23 cellular contexts compared by ENCODE assay signal in genomic region chr4:180650273-180650672, GRCh38.
DNase-seq lines count a peak whose midpoint lies in the region; ATAC-seq and TF ChIP-seq lines count a peak whose summit lies in the region.
"Had no signal": no experiment of that assay in that cellular context is flagged by ENCODE, and none has a peak within 500 bp of the region (broad histone marks: within the 10 kb centered on the region; RNA-seq: fewer than 3 reads in every experiment).

No MANE protein-coding gene starts in this region.

- ATAC-seq in GM19351 (IDR thresholded peaks at IDR 0.05; ENCODE audit: unreplicated experiment) (peak; percentile 56), HG02623 (IDR thresholded peaks at IDR 0.05; ENCODE audit: unreplicated experiment) (peak; percentile 77), HG03135 (IDR thresholded peaks at IDR 0.05; ENCODE audit: unreplicated experiment) (peak; percentile 60), HG02885 (IDR thresholded peaks at IDR 0.05; ENCODE audit: poor library complexity, unreplicated experiment) (no peak)
- ATAC-seq: activated CD8-positive, alpha-beta T cell treated with anti-CD3 and anti-CD28 coated beads, Interleukin-2, amount 10 ng/mL, durations not matched to agents 7 days and 5 days; activated naive CD4-positive, alpha-beta T cell treated with anti-CD3 and anti-CD28 coated beads, Interleukin-2, amount 50 U/mL, for 72 hours; body of pancreas; heart right ventricle; sciatic nerve had no signal

- no peak overlapping the region for H3K27ac ChIP-seq in vagina
- H3K27ac ChIP-seq: body of pancreas, heart right ventricle, SJSA1, tibial nerve had no signal

- DNase-seq in GM12865 (ENCODE audit: low read depth) (peak; percentile 66), vagina (ENCODE audit: extremely low spot score in 2 of 2) (no peak), glutamatergic neuron (no peak), NCI-H748 (lab: John Stamatoyannopoulos, UW; ENCODE audit: unreplicated experiment) (no peak)
- DNase-seq: 8988T; activated CD4-positive, CD25-positive, alpha-beta regulatory T cell; activated CD8-positive, alpha-beta T cell treated with anti-CD3 and anti-CD28 coated beads, Interleukin-2, amount 10 ng/mL, durations not matched to agents 7 days and 5 days; body of pancreas; H7; heart right ventricle; NCI-H1417; NCI-H748 treated with DMSO at 0.1 percent for 48 hours; stimulated activated naive CD4-positive, alpha-beta T cell treated with Interleukin-2 at 50 U/mL for 16 hours had no signal

- H3K4me3 Mint-ChIP-seq in glutamatergic neuron (ENCODE audit: unreplicated experiment), result no peak overlapping the region
- H3K4me3 Mint-ChIP-seq: activated CD8-positive, alpha-beta T cell treated with anti-CD3 and anti-CD28 coated beads, Interleukin-2, amount 10 ng/mL, durations not matched to agents 7 days and 5 days; B cell had no signal

- no peaks in the 10 kb centered on the region for H3K9me3 ChIP-seq in vagina
- H3K9me3 ChIP-seq: body of pancreas, heart right ventricle, SJSA1, tibial nerve had no signal

- no peak for TF ChIP-seq POLR2A in vagina (IDR thresholded peaks at IDR 0.05)

- H3K4me3 ChIP-seq in GM12865 (ENCODE audit: low read depth, low read length), result no peak overlapping the region
- no peak overlapping the region for H3K4me3 ChIP-seq in vagina
- H3K4me3 ChIP-seq: body of pancreas, heart right ventricle, lung, SJSA1, tibial nerve had no signal

- intact Hi-C loops in vagina (cut with DNase I), result no loop called here

- H3K4me1 ChIP-seq in vagina, result no peaks in the 10 kb centered on the region
- H3K4me1 ChIP-seq: body of pancreas, heart right ventricle, SJSA1, tibial nerve had no signal

- H3K9me3 Mint-ChIP-seq in glutamatergic neuron (ENCODE audit: unreplicated experiment), result no peaks in the 10 kb centered on the region
- H3K9me3 Mint-ChIP-seq: activated naive CD4-positive, alpha-beta T cell treated with anti-CD3 and anti-CD28 coated beads, Interleukin-2, amount 50 U/mL, for 72 hours had no signal

- TF ChIP-seq CTCF in GM12865 (IDR thresholded peaks at IDR 0.05; ENCODE audit: insufficient read depth, low read depth, low read length, missing control alignments) (no peak), vagina (IDR thresholded peaks at IDR 0.05) (no peak), glutamatergic neuron (IDR thresholded peaks at IDR 0.05; ENCODE audit: partially characterized antibody, unreplicated experiment) (no peak)

- H3K36me3 ChIP-seq in vagina, result no peaks in the 10 kb centered on the region
- H3K36me3 ChIP-seq: heart right ventricle, SJSA1, tibial nerve had no signal

- no peak overlapping the region for H3K27ac Mint-ChIP-seq in glutamatergic neuron (ENCODE audit: unreplicated experiment)
- H3K27ac Mint-ChIP-seq: activated CD8-positive, alpha-beta T cell treated with anti-CD3 and anti-CD28 coated beads, Interleukin-2, amount 10 ng/mL, durations not matched to agents 7 days and 5 days; activated naive CD4-positive, alpha-beta T cell treated with anti-CD3 and anti-CD28 coated beads, Interleukin-2, amount 50 U/mL, for 72 hours; B cell had no signal

- no peaks in the 10 kb centered on the region for H3K27me3 ChIP-seq in vagina
- H3K27me3 ChIP-seq: body of pancreas, heart right ventricle, tibial nerve had no signal

- H3K36me3 Mint-ChIP-seq in glutamatergic neuron (ENCODE audit: unreplicated experiment), result no peaks in the 10 kb centered on the region
- H3K36me3 Mint-ChIP-seq: activated naive CD4-positive, alpha-beta T cell treated with anti-CD3 and anti-CD28 coated beads, Interleukin-2, amount 50 U/mL, for 72 hours had no signal

- H3K4me1 Mint-ChIP-seq in glutamatergic neuron (ENCODE audit: low read depth, unreplicated experiment), result no peaks in the 10 kb centered on the region
- H3K4me1 Mint-ChIP-seq: B cell had no signal

- peaks cover 1% of the 10 kb centered on the region for H3K27me3 Mint-ChIP-seq in glutamatergic neuron (ENCODE audit: unreplicated experiment)
- H3K27me3 Mint-ChIP-seq: B cell had no signal
